ENCODE assay signal across 1 cellular context in the genomic region with DNA sequence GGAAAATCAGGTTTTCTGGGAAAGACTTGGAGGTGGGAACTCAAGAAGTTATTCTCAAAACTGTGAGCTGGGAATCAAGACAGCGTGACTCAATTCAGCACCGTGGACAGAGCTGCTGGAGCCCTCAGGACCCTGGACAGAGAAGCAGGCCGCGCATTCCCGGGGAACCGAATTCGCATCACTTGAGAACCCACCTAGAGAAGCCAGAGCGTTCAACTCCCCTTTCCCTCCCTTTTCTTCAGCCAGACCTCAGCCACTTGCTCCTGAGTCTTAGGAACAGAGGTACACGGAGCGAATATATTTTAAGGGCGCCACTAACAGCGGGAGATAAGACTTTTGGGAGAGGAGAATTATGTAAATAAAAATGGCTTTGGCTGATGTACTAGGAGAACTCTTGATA.
TF ChIP-seq lines count a peak whose summit lies in the region.

No MANE protein-coding gene starts in this region.

TF ChIP-seq in HepG2, 621 proteins besides CTCF, POLR2A, EP300 and RAD21 (continued from another document and continues in another):
- TF ChIP-seq, protein P1, sequence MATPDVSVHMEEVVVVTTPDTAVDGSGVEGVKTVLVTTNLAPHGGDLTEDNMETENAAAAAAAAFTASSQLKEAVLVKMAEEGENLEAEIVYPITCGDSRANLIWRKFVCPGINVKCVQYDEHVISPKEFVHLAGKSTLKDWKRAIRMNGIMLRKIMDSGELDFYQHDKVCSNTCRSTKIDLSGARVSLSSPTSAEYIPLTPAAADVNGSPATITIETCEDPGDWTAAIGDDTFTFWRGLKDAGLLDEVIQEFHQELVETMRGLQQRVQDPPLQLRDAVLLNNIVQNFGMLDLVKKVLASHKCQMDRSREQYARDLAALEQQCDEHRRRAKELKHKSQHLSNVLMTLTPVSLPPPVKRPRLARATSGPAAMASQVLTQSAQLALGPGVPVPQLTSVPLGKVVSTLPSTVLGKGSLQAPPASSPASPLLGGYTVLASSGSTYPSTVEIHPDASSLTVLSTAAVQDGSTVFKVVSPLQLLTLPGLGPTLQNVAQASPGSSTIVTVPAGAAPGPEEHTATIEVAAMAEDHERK (CRISPR knock-in tag; IDR thresholded peaks at IDR 0.05; ENCODE audit: low read depth): peak; percentile 81
- TF ChIP-seq ZBTB7A (CRISPR knock-in tag; IDR thresholded peaks at IDR 0.05) (peak; percentile 99), GLI4 (CRISPR knock-in tag; IDR thresholded peaks at IDR 0.05; ENCODE audit: borderline replicate concordance) (peak; percentile 100), HOXA5 (CRISPR knock-in tag; IDR thresholded peaks at IDR 0.05) (peak; percentile 100), CENPX (CRISPR knock-in tag; IDR thresholded peaks at IDR 0.05) (peak; percentile 96), ZMYM3 (CRISPR knock-in tag; IDR thresholded peaks at IDR 0.05) (peak; percentile 72; the same call in 1 of the 2 replicates), TOPORS (CRISPR knock-in tag; IDR thresholded peaks at IDR 0.05) (peak; percentile 100), ZBTB46 (CRISPR knock-in tag; IDR thresholded peaks at IDR 0.05; ENCODE audit: borderline replicate concordance) (peak; percentile 80; the same call in 1 of the 2 replicates), RNF2 (conservative IDR thresholded peaks at IDR 0.05; ENCODE audit: low read depth) (no peak), HDAC1 (CRISPR knock-in tag; IDR thresholded peaks at IDR 0.05) (peak; percentile 95), SMAD9 (CRISPR knock-in tag; IDR thresholded peaks at IDR 0.05) (peak; percentile 100), ZNF292 (CRISPR knock-in tag; IDR thresholded peaks at IDR 0.05; ENCODE audit: borderline replicate concordance, low read depth) (peak; percentile 95), ATF6 (CRISPR knock-in tag; conservative IDR thresholded peaks at IDR 0.05) (peak; percentile 100), GMEB1 (CRISPR knock-in tag; IDR thresholded peaks at IDR 0.05; ENCODE audit: borderline replicate concordance) (peak; percentile 62), MAF1 (CRISPR knock-in tag; IDR thresholded peaks at IDR 0.05; ENCODE audit: borderline replicate concordance) (peak; percentile 100), DMAP1 (CRISPR knock-in tag; IDR thresholded peaks at IDR 0.05) (peak; percentile 95), ZNF720 (CRISPR knock-in tag; IDR thresholded peaks at IDR 0.05) (peak; percentile 99), ZNF253 (CRISPR knock-in tag; IDR thresholded peaks at IDR 0.05; ENCODE audit: borderline replicate concordance) (peak; percentile 100), LCORL (IDR thresholded peaks at IDR 0.05) (no peak), LCORL (CRISPR knock-in tag; IDR thresholded peaks at IDR 0.05) (peak; percentile 92), ZNF556 (CRISPR knock-in tag; IDR thresholded peaks at IDR 0.05; ENCODE audit: borderline replicate concordance) (peak; percentile 99), STAT5B (CRISPR knock-in tag; IDR thresholded peaks at IDR 0.05) (peak; percentile 100), ZBTB38 (CRISPR knock-in tag; IDR thresholded peaks at IDR 0.05) (peak; percentile 99), ZSCAN25 (CRISPR knock-in tag; IDR thresholded peaks at IDR 0.05) (peak; percentile 98), TRIM22 (IDR thresholded peaks at IDR 0.05) (no peak), HOXA3 (CRISPR knock-in tag; IDR thresholded peaks at IDR 0.05) (peak; percentile 98), ARID4A (CRISPR knock-in tag; IDR thresholded peaks at IDR 0.05; ENCODE audit: borderline replicate concordance) (peak; percentile 97), AKAP8 (CRISPR knock-in tag; IDR thresholded peaks at IDR 0.05) (peak; percentile 98), JDP2 (CRISPR knock-in tag; IDR thresholded peaks at IDR 0.05; ENCODE audit: borderline replicate concordance) (peak; percentile 99), STAG1 (CRISPR knock-in tag; IDR thresholded peaks at IDR 0.05) (peak; percentile 57), ZBTB21 (CRISPR knock-in tag; IDR thresholded peaks at IDR 0.05) (peak; percentile 96), HMG20B (CRISPR knock-in tag; conservative IDR thresholded peaks at IDR 0.05) (peak; percentile 100)
- TF ChIP-seq, protein P2, sequence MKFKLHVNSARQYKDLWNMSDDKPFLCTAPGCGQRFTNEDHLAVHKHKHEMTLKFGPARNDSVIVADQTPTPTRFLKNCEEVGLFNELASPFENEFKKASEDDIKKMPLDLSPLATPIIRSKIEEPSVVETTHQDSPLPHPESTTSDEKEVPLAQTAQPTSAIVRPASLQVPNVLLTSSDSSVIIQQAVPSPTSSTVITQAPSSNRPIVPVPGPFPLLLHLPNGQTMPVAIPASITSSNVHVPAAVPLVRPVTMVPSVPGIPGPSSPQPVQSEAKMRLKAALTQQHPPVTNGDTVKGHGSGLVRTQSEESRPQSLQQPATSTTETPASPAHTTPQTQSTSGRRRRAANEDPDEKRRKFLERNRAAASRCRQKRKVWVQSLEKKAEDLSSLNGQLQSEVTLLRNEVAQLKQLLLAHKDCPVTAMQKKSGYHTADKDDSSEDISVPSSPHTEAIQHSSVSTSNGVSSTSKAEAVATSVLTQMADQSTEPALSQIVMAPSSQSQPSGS (CRISPR knock-in tag; IDR thresholded peaks at IDR 0.05): peak; percentile 100
- TF ChIP-seq, protein P3, sequence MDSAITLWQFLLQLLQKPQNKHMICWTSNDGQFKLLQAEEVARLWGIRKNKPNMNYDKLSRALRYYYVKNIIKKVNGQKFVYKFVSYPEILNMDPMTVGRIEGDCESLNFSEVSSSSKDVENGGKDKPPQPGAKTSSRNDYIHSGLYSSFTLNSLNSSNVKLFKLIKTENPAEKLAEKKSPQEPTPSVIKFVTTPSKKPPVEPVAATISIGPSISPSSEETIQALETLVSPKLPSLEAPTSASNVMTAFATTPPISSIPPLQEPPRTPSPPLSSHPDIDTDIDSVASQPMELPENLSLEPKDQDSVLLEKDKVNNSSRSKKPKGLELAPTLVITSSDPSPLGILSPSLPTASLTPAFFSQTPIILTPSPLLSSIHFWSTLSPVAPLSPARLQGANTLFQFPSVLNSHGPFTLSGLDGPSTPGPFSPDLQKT (CRISPR knock-in tag; IDR thresholded peaks at IDR 0.05; ENCODE audit: borderline replicate concordance): peak; percentile 99; the same call in 1 of the 2 replicates
- TF ChIP-seq, protein P4, sequence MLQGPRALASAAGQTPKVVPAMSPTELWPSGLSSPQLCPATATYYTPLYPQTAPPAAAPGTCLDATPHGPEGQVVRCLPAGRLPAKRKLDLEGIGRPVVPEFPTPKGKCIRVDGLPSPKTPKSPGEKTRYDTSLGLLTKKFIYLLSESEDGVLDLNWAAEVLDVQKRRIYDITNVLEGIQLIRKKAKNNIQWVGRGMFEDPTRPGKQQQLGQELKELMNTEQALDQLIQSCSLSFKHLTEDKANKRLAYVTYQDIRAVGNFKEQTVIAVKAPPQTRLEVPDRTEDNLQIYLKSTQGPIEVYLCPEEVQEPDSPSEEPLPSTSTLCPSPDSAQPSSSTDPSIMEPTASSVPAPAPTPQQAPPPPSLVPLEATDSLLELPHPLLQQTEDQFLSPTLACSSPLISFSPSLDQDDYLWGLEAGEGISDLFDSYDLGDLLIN (CRISPR knock-in tag; IDR thresholded peaks at IDR 0.05; ENCODE audit: borderline replicate concordance): peak; percentile 100; the same call in 1 of the 2 replicates
